27 cellular contexts compared by ENCODE assay signal in the genomic region with DNA sequence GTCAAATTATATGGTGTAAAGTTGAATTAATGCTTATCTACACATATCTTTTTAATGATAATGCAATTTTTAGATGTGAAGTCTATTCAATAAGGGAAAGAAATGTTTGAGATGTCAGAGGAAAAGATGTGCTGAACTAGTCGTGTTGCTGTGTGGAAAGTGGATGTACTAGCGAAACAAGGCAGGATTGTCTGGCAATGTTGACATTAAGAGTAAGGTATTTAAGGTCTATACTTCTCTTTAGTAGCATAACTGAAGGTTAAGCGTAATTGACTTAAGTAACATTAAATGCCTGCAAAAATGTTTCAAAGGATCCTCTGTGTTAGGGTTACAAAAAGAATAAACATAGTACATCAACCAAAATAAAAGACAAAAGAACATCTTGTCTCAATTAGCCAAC.
"Had no signal": no experiment of that assay in that cellular context is flagged by ENCODE, and none has a peak within 500 bp of the region (broad histone marks: within the 10 kb centered on the region; RNA-seq: fewer than 3 reads in every experiment).

No MANE protein-coding gene starts in this region.

- ATAC-seq: activated CD4-positive, alpha-beta T cell treated with anti-CD3 and anti-CD28 coated beads for 36 hours; activated CD8-positive, alpha-beta memory T cell treated with anti-CD3 and anti-CD28 coated beads, Interleukin-2, amount 10 ng/mL, durations not matched to agents 7 days and 5 days; activated CD8-positive, alpha-beta T cell treated with anti-CD3 and anti-CD28 coated beads, Interleukin-2, amount 10 ng/mL, durations not matched to agents 7 days and 5 days; activated naive CD4-positive, alpha-beta T cell treated with anti-CD3 and anti-CD28 coated beads, Interleukin-2, amount 50 U/mL, for 72 hours; foreskin keratinocyte; gastrocnemius medialis had no signal

- H3K9me3 ChIP-seq: ascending aorta, breast epithelium, colonic mucosa, esophagus muscularis mucosa, gastrocnemius medialis had no signal

- H3K27me3 ChIP-seq: ascending aorta, breast epithelium, cardiac muscle cell, colonic mucosa, esophagus muscularis mucosa, foreskin keratinocyte, gastrocnemius medialis had no signal

- H3K27ac ChIP-seq: ascending aorta, breast epithelium, cardiac muscle cell, colonic mucosa, esophagus muscularis mucosa, foreskin keratinocyte, gastrocnemius medialis had no signal

- H3K36me3 ChIP-seq: ascending aorta, breast epithelium, cardiac muscle cell, colonic mucosa, esophagus muscularis mucosa, gastrocnemius medialis had no signal

- H3K4me3 ChIP-seq: ascending aorta, breast epithelium, cardiac muscle cell, colonic mucosa, esophagus muscularis mucosa, gastrocnemius medialis had no signal

- DNase-seq: activated CD4-positive, alpha-beta memory T cell treated with anti-CD3 and anti-CD28 coated beads for 36 hours; activated CD4-positive, alpha-beta T cell treated with anti-CD3 and anti-CD28 coated beads for 36 hours; activated CD4-positive, alpha-beta T cell treated with anti-CD3 and anti-CD28 coated beads, Interleukin-2, amount 10 ng/mL, durations not matched to agents 24 days and 14 days; activated CD4-positive, CD25-positive, alpha-beta regulatory T cell; activated CD4-positive, CD25-positive, alpha-beta regulatory T cell treated with anti-CD3 and anti-CD28 coated beads, Interleukin-2, amount 50 U/mL, for 72 hours; activated CD8-positive, alpha-beta memory T cell treated with anti-CD3 and anti-CD28 coated beads, Interleukin-2, amount 10 ng/mL, durations not matched to agents 7 days and 5 days; activated CD8-positive, alpha-beta memory T cell treated with anti-CD3 and anti-CD28 coated beads, Interleukin-2, amount 50 U/mL, for 4 hours; activated CD8-positive, alpha-beta T cell treated with anti-CD3 and anti-CD28 coated beads, Interleukin-2, amount 10 ng/mL, durations not matched to agents 7 days and 5 days; activated effector memory CD4-positive, alpha-beta T cell treated with anti-CD3 and anti-CD28 coated beads, Interleukin-2, amount 50 U/mL, for 16 hours; activated naive CD4-positive, alpha-beta T cell; activated naive CD4-positive, alpha-beta T cell treated with anti-CD3 and anti-CD28 coated beads, Interleukin-2, amount 10 ng/mL, durations not matched to agents 7 days and 5 days; activated naive CD8-positive, alpha-beta T cell treated with anti-CD3 and anti-CD28 coated beads, Interleukin-2, amount 10 ng/mL, durations not matched to agents 7 days and 5 days; activated T-cell treated with anti-CD3 and anti-CD28 coated beads, Interleukin-2, amount 50 U/mL, for 1 hour; activated T-cell treated with anti-CD3 and anti-CD28 coated beads, Interleukin-2, amount 50 U/mL, for 48 hours; central memory CD4-positive, alpha-beta T cell; cerebellar nuclear complex; colonic mucosa; effector CD8-positive, alpha-beta T cell; foreskin keratinocyte; gastrocnemius medialis; glutamatergic neuron; T-helper 2 cell had no signal

- H3K4me1 ChIP-seq: ascending aorta, breast epithelium, colonic mucosa, esophagus muscularis mucosa, foreskin keratinocyte, gastrocnemius medialis had no signal
